1 cellular context compared by ENCODE assay signal in genomic region chr7:17016402-17017010, GRCh38.
TF ChIP-seq lines count a peak whose summit lies in the region.

No MANE protein-coding gene starts in this region.

TF ChIP-seq in HepG2, 621 proteins besides CTCF, POLR2A, EP300 and RAD21 (continued from another document and continues in another):
- TF ChIP-seq ELF3 (CRISPR knock-in tag; IDR thresholded peaks at IDR 0.05) (no peak), POGZ (CRISPR knock-in tag; IDR thresholded peaks at IDR 0.05) (peak; percentile 42), HMG20B (CRISPR knock-in tag; conservative IDR thresholded peaks at IDR 0.05) (peak; percentile 84), ZNF432 (CRISPR knock-in tag; IDR thresholded peaks at IDR 0.05; ENCODE audit: borderline replicate concordance) (no peak), ZC3H13 (CRISPR knock-in tag; IDR thresholded peaks at IDR 0.05) (no peak), FOXP1 (IDR thresholded peaks at IDR 0.05) (no peak), FOXP1 (CRISPR knock-in tag; IDR thresholded peaks at IDR 0.05) (peak; percentile 45; the same call in 1 of the 2 replicates), ONECUT2 (CRISPR knock-in tag; IDR thresholded peaks at IDR 0.05) (0 out of 2 replicates have a peak, but pooled peaks have one; percentile 33), RCOR2 (CRISPR knock-in tag; IDR thresholded peaks at IDR 0.05) (peak; percentile 91), ZNF83 (CRISPR knock-in tag; IDR thresholded peaks at IDR 0.05; ENCODE audit: borderline replicate concordance) (no peak), GABPB1 (CRISPR knock-in tag; IDR thresholded peaks at IDR 0.05) (no peak), NR2F6 (IDR thresholded peaks at IDR 0.05) (no peak), NR2F6 (CRISPR knock-in tag; IDR thresholded peaks at IDR 0.05) (0 out of 2 replicates have a peak, but pooled peaks have one; percentile 24), CEBPG (CRISPR knock-in tag; IDR thresholded peaks at IDR 0.05) (peak; percentile 56), BCL6 (CRISPR knock-in tag; IDR thresholded peaks at IDR 0.05) (peak; percentile 92), FOXC1 (CRISPR knock-in tag; IDR thresholded peaks at IDR 0.05; ENCODE audit: borderline replicate concordance) (no peak), SOX13 (IDR thresholded peaks at IDR 0.05) (0 out of 2 replicates have a peak, but pooled peaks have one; percentile 42), SOX13 (CRISPR knock-in tag; conservative IDR thresholded peaks at IDR 0.05 in 1 of 2, IDR thresholded peaks at IDR 0.05 in 1 of 2) (peak in 1 of 2 experiments; percentile 90; a peak in 2 of 4 replicates), ATF1 (CRISPR knock-in tag; IDR thresholded peaks at IDR 0.05) (no peak), HMG20A (CRISPR knock-in tag; IDR thresholded peaks at IDR 0.05; ENCODE audit: borderline replicate concordance) (peak; percentile 85), PPARG (CRISPR knock-in tag; conservative IDR thresholded peaks at IDR 0.05) (peak; percentile 82), TEAD3 (CRISPR knock-in tag; optimal IDR thresholded peaks at IDR 0.05; ENCODE audit: borderline replicate concordance) (peak; percentile 95), ZNF614 (CRISPR knock-in tag; IDR thresholded peaks at IDR 0.05; ENCODE audit: borderline replicate concordance) (peak; percentile 71), FOXA1 (IDR thresholded peaks at IDR 0.05) (no peak), FOXA1 (CRISPR knock-in tag; IDR thresholded peaks at IDR 0.05) (peak; percentile 72), REPIN1 (CRISPR knock-in tag; IDR thresholded peaks at IDR 0.05; ENCODE audit: borderline replicate concordance, low read depth) (peak; percentile 58; the same call in 1 of the 2 replicates), KAT8 (CRISPR knock-in tag; IDR thresholded peaks at IDR 0.05) (0 out of 2 replicates have a peak, but pooled peaks have one; percentile 46), JDP2 (CRISPR knock-in tag; IDR thresholded peaks at IDR 0.05; ENCODE audit: borderline replicate concordance) (no peak), PATZ1 (CRISPR knock-in tag; IDR thresholded peaks at IDR 0.05) (peak; percentile 63), ZNF335 (CRISPR knock-in tag; IDR thresholded peaks at IDR 0.05) (no peak), IRX3 (CRISPR knock-in tag; IDR thresholded peaks at IDR 0.05; ENCODE audit: borderline replicate concordance, low read depth) (no peak), MAFG (CRISPR knock-in tag; IDR thresholded peaks at IDR 0.05) (no peak), ZNF331 (CRISPR knock-in tag; IDR thresholded peaks at IDR 0.05) (peak; percentile 75; the same call in 1 of the 2 replicates), ZNF878 (CRISPR knock-in tag; IDR thresholded peaks at IDR 0.05) (no peak), HNF1A (IDR thresholded peaks at IDR 0.05; ENCODE audit: low read depth) (0 out of 2 replicates have a peak, but pooled peaks have one; percentile 36), HNF1A (CRISPR knock-in tag; IDR thresholded peaks at IDR 0.05; ENCODE audit: borderline replicate concordance) (peak; percentile 86), SALL1 (CRISPR knock-in tag; IDR thresholded peaks at IDR 0.05) (peak; percentile 79; the same call in 1 of the 2 replicates), HNF4G (IDR thresholded peaks at IDR 0.05; ENCODE audit: borderline replicate concordance, low read depth, low read length) (peak; percentile 42; the same call in 1 of the 2 replicates), HNF4G (CRISPR knock-in tag; IDR thresholded peaks at IDR 0.05; ENCODE audit: borderline replicate concordance, low read depth) (no peak), GATA4 (IDR thresholded peaks at IDR 0.05; ENCODE audit: borderline replicate concordance, low read depth) (peak; percentile 88; the same call in 1 of the 2 replicates)
- TF ChIP-seq, protein P1, sequence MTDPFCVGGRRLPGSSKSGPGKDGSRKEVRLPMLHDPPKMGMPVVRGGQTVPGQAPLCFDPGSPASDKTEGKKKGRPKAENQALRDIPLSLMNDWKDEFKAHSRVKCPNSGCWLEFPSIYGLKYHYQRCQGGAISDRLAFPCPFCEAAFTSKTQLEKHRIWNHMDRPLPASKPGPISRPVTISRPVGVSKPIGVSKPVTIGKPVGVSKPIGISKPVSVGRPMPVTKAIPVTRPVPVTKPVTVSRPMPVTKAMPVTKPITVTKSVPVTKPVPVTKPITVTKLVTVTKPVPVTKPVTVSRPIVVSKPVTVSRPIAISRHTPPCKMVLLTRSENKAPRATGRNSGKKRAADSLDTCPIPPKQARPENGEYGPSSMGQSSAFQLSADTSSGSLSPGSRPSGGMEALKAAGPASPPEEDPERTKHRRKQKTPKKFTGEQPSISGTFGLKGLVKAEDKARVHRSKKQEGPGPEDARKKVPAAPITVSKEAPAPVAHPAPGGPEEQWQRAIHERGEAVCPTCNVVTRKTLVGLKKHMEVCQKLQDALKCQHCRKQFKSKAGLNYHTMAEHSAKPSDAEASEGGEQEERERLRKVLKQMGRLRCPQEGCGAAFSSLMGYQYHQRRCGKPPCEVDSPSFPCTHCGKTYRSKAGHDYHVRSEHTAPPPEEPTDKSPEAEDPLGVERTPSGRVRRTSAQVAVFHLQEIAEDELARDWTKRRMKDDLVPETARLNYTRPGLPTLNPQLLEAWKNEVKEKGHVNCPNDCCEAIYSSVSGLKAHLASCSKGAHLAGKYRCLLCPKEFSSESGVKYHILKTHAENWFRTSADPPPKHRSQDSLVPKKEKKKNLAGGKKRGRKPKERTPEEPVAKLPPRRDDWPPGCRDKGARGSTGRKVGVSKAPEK (CRISPR knock-in tag; IDR thresholded peaks at IDR 0.05; ENCODE audit: borderline replicate concordance): no peak
- TF ChIP-seq, protein P2, sequence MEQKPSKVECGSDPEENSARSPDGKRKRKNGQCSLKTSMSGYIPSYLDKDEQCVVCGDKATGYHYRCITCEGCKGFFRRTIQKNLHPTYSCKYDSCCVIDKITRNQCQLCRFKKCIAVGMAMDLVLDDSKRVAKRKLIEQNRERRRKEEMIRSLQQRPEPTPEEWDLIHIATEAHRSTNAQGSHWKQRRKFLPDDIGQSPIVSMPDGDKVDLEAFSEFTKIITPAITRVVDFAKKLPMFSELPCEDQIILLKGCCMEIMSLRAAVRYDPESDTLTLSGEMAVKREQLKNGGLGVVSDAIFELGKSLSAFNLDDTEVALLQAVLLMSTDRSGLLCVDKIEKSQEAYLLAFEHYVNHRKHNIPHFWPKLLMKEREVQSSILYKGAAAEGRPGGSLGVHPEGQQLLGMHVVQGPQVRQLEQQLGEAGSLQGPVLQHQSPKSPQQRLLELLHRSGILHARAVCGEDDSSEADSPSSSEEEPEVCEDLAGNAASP (CRISPR knock-in tag; IDR thresholded peaks at IDR 0.05; ENCODE audit: borderline replicate concordance): peak; percentile 70; the same call in 1 of the 2 replicates
- TF ChIP-seq, protein P3, sequence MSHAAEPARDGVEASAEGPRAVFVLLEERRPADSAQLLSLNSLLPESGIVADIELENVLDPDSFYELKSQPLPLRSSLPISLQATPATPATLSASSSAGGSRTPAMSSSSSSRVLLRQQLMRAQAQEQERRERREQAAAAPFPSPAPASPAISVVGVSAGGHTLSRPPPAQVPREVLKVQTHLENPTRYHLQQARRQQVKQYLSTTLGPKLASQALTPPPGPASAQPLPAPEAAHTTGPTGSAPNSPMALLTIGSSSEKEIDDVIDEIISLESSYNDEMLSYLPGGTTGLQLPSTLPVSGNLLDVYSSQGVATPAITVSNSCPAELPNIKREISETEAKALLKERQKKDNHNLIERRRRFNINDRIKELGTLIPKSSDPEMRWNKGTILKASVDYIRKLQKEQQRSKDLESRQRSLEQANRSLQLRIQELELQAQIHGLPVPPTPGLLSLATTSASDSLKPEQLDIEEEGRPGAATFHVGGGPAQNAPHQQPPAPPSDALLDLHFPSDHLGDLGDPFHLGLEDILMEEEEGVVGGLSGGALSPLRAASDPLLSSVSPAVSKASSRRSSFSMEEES (CRISPR knock-in tag; IDR thresholded peaks at IDR 0.05): peak; percentile 55; the same call in 1 of the 2 replicates
- TF ChIP-seq, protein P4, sequence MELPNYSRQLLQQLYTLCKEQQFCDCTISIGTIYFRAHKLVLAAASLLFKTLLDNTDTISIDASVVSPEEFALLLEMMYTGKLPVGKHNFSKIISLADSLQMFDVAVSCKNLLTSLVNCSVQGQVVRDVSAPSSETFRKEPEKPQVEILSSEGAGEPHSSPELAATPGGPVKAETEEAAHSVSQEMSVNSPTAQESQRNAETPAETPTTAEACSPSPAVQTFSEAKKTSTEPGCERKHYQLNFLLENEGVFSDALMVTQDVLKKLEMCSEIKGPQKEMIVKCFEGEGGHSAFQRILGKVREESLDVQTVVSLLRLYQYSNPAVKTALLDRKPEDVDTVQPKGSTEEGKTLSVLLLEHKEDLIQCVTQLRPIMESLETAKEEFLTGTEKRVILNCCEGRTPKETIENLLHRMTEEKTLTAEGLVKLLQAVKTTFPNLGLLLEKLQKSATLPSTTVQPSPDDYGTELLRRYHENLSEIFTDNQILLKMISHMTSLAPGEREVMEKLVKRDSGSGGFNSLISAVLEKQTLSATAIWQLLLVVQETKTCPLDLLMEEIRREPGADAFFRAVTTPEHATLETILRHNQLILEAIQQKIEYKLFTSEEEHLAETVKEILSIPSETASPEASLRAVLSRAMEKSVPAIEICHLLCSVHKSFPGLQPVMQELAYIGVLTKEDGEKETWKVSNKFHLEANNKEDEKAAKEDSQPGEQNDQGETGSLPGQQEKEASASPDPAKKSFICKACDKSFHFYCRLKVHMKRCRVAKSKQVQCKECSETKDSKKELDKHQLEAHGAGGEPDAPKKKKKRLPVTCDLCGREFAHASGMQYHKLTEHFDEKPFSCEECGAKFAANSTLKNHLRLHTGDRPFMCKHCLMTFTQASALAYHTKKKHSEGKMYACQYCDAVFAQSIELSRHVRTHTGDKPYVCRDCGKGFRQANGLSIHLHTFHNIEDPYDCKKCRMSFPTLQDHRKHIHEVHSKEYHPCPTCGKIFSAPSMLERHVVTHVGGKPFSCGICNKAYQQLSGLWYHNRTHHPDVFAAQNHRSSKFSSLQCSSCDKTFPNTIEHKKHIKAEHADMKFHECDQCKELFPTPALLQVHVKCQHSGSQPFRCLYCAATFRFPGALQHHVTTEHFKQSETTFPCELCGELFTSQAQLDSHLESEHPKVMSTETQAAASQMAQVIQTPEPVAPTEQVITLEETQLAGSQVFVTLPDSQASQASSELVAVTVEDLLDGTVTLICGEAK (IDR thresholded peaks at IDR 0.05): no peak
- TF ChIP-seq, protein P4 (CRISPR knock-in tag; IDR thresholded peaks at IDR 0.05): no peak
